In the genomic region with DNA sequence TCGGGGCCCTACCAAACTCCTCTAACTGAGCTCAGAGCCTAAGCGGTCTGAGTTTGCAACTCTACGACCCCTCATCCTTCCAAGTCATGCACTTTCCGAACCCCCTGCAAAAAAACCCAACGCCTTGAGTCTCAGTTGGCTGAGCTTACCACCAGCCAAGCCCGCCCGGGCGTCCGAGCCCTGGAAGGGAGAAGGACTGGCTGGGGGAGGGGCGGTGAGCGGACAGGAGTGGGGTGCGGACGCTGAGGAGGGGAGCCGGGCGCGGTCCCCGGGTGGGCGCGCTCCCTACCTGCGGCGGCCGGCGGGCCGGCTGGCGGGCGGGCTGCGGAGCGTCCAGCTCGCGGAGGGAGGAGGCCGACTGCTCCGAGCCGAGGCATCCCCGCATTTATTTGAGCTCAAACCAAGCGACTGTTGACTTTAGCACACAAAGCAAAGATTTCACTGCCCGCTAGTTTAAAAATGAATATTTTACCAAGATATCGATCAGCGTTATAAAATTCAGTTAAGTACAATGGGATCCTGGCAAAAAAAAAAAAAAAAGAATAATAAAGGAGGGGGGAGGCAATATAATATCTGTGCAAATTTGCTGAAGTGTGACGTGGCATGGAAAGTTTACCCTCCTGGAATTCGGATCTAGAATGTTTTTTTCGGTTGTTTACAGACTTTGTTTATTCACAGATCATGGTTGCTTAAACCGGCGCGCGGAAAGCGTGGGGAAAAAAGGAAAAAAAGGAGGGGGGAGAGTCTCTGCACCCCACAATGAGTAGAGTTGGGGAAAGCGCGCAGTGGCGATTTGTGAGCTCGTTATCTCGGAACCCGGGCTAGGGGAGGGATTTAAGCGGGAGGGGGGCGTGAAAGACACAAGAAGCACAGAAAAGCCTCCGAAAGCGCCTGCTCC, we compare ENCODE assay signal across 1 cellular context.
TF ChIP-seq lines count a peak whose summit lies in the region.

No MANE protein-coding gene starts in this region.

TF ChIP-seq in HepG2, 621 proteins besides CTCF, POLR2A, EP300 and RAD21 (continued from another document and continues in another):
- no peak; the same call in 1 of the 2 replicates for TF ChIP-seq ZBTB37 (CRISPR knock-in tag; IDR thresholded peaks at IDR 0.05)
- TF ChIP-seq NFE2L2 (IDR thresholded peaks at IDR 0.05; ENCODE audit: low read length) = 0 out of 2 replicates have a peak, but pooled peaks have one; percentile 14
- TF ChIP-seq YEATS2 (CRISPR knock-in tag; IDR thresholded peaks at IDR 0.05; ENCODE audit: borderline replicate concordance) = no peak
- 0 out of 2 replicates have a peak, but pooled peaks have one; percentile 43 for TF ChIP-seq PREB (CRISPR knock-in tag; IDR thresholded peaks at IDR 0.05)
- no peak; the same call in 1 of the 2 replicates for TF ChIP-seq ZBTB25 (CRISPR knock-in tag; IDR thresholded peaks at IDR 0.05)
- no peak for TF ChIP-seq ZNF441 (CRISPR knock-in tag; IDR thresholded peaks at IDR 0.05; ENCODE audit: borderline replicate concordance)
- TF ChIP-seq ZNF547 (CRISPR knock-in tag; IDR thresholded peaks at IDR 0.05) = no peak; the same call in none of the 2 replicates
- no peak for TF ChIP-seq ZNF136 (CRISPR knock-in tag; IDR thresholded peaks at IDR 0.05; ENCODE audit: low read depth)
- TF ChIP-seq JDP2 (CRISPR knock-in tag; IDR thresholded peaks at IDR 0.05; ENCODE audit: borderline replicate concordance) = no peak; the same call in 1 of the 2 replicates
- no peak for TF ChIP-seq MZF1 (CRISPR knock-in tag; IDR thresholded peaks at IDR 0.05; ENCODE audit: borderline replicate concordance)
- no peak for TF ChIP-seq ZNF616 (CRISPR knock-in tag; IDR thresholded peaks at IDR 0.05; ENCODE audit: low read depth)
- TF ChIP-seq RFX1 (IDR thresholded peaks at IDR 0.05) = no peak
- TF ChIP-seq ZNF142 (CRISPR knock-in tag; IDR thresholded peaks at IDR 0.05) = 0 out of 2 replicates have a peak, but pooled peaks have one; percentile 65
- TF ChIP-seq PLSCR1 (CRISPR knock-in tag; IDR thresholded peaks at IDR 0.05; ENCODE audit: borderline replicate concordance) = no peak
- TF ChIP-seq FOXK1 (CRISPR knock-in tag; IDR thresholded peaks at IDR 0.05; ENCODE audit: borderline replicate concordance, low read depth) = peak; percentile 40; the same call in 1 of the 2 replicates
- TF ChIP-seq, protein P1, sequence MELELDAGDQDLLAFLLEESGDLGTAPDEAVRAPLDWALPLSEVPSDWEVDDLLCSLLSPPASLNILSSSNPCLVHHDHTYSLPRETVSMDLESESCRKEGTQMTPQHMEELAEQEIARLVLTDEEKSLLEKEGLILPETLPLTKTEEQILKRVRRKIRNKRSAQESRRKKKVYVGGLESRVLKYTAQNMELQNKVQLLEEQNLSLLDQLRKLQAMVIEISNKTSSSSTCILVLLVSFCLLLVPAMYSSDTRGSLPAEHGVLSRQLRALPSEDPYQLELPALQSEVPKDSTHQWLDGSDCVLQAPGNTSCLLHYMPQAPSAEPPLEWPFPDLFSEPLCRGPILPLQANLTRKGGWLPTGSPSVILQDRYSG (CRISPR knock-in tag; IDR thresholded peaks at IDR 0.05) = peak; percentile 63
- TF ChIP-seq ZNF207 (IDR thresholded peaks at IDR 0.05; ENCODE audit: borderline replicate concordance) = no peak
- TF ChIP-seq CSRNP1 (CRISPR knock-in tag; IDR thresholded peaks at IDR 0.05) = peak; percentile 57; the same call in 1 of the 2 replicates
- no peak for TF ChIP-seq POGZ (CRISPR knock-in tag; IDR thresholded peaks at IDR 0.05)
- no peak; the same call in none of the 2 replicates for TF ChIP-seq ZNF709 (CRISPR knock-in tag; IDR thresholded peaks at IDR 0.05)
- TF ChIP-seq NPAS2 (CRISPR knock-in tag; IDR thresholded peaks at IDR 0.05; ENCODE audit: borderline replicate concordance) = no peak
- no peak for TF ChIP-seq ZNF530 (CRISPR knock-in tag; IDR thresholded peaks at IDR 0.05; ENCODE audit: low read depth)
- no peak; the same call in 1 of the 2 replicates for TF ChIP-seq ZNF879 (CRISPR knock-in tag; IDR thresholded peaks at IDR 0.05)
- TF ChIP-seq SATB2 (CRISPR knock-in tag; IDR thresholded peaks at IDR 0.05) = peak; percentile 86
- no peak for TF ChIP-seq U2AF2 (IDR thresholded peaks at IDR 0.05; ENCODE audit: low read depth, low read length)
- no peak for TF ChIP-seq NR2F2 (IDR thresholded peaks at IDR 0.05; ENCODE audit: borderline replicate concordance, low read depth)
- peak; percentile 89 for TF ChIP-seq FOXM1 (CRISPR knock-in tag; IDR thresholded peaks at IDR 0.05)
- no peak for TF ChIP-seq ATRX (CRISPR knock-in tag; IDR thresholded peaks at IDR 0.05; ENCODE audit: borderline replicate concordance)
- TF ChIP-seq SMC3 (IDR thresholded peaks at IDR 0.05; ENCODE audit: low read length) = no peak
- TF ChIP-seq SIX4 (CRISPR knock-in tag; IDR thresholded peaks at IDR 0.05) = peak; percentile 8; the same call in 1 of the 2 replicates
- TF ChIP-seq GLI4 (CRISPR knock-in tag; IDR thresholded peaks at IDR 0.05; ENCODE audit: borderline replicate concordance) = no peak
- TF ChIP-seq EEA1 (CRISPR knock-in tag; IDR thresholded peaks at IDR 0.05; ENCODE audit: borderline replicate concordance) = no peak
- peak; percentile 83 for TF ChIP-seq POLR2G (IDR thresholded peaks at IDR 0.05; ENCODE audit: low read depth, low read length)
- no peak for TF ChIP-seq DMAP1 (CRISPR knock-in tag; IDR thresholded peaks at IDR 0.05)
- TF ChIP-seq KAT2B (IDR thresholded peaks at IDR 0.05; ENCODE audit: borderline replicate concordance, low read depth, low read length) = no peak
- no peak; the same call in 1 of the 2 replicates for TF ChIP-seq ZNF235 (CRISPR knock-in tag; IDR thresholded peaks at IDR 0.05; ENCODE audit: borderline replicate concordance)
- TF ChIP-seq ZSCAN22 (CRISPR knock-in tag; IDR thresholded peaks at IDR 0.05) = no peak; the same call in 1 of the 2 replicates
- no peak for TF ChIP-seq RORA (CRISPR knock-in tag; IDR thresholded peaks at IDR 0.05)
- TF ChIP-seq RFXAP (CRISPR knock-in tag; IDR thresholded peaks at IDR 0.05; ENCODE audit: borderline replicate concordance) = peak; percentile 72; the same call in 1 of the 2 replicates
- no peak for TF ChIP-seq ZNF644 (CRISPR knock-in tag; IDR thresholded peaks at IDR 0.05; ENCODE audit: low read depth)
- TF ChIP-seq CEBPB (IDR thresholded peaks at IDR 0.05; ENCODE audit: borderline replicate concordance, low read depth, low read length) = peak; percentile 21; the same call in 1 of the 2 replicates
- TF ChIP-seq ZNF761 (CRISPR knock-in tag; conservative IDR thresholded peaks at IDR 0.05) = peak; percentile 61; the same call in 1 of the 2 replicates
- no peak; the same call in 1 of the 2 replicates for TF ChIP-seq ZNF335 (CRISPR knock-in tag; IDR thresholded peaks at IDR 0.05)
- TF ChIP-seq, protein P2, sequence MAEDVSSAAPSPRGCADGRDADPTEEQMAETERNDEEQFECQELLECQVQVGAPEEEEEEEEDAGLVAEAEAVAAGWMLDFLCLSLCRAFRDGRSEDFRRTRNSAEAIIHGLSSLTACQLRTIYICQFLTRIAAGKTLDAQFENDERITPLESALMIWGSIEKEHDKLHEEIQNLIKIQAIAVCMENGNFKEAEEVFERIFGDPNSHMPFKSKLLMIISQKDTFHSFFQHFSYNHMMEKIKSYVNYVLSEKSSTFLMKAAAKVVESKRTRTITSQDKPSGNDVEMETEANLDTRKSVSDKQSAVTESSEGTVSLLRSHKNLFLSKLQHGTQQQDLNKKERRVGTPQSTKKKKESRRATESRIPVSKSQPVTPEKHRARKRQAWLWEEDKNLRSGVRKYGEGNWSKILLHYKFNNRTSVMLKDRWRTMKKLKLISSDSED (CRISPR knock-in tag; IDR thresholded peaks at IDR 0.05) = 0 out of 2 replicates have a peak, but pooled peaks have one; percentile 53
- TF ChIP-seq JARID2 (CRISPR knock-in tag; IDR thresholded peaks at IDR 0.05; ENCODE audit: insufficient replicate concordance) = no peak
- TF ChIP-seq SKI (IDR thresholded peaks at IDR 0.05; ENCODE audit: partially characterized antibody) = no peak
- no peak for TF ChIP-seq GATA4 (IDR thresholded peaks at IDR 0.05; ENCODE audit: borderline replicate concordance, low read depth)
- TF ChIP-seq ZNF552 (CRISPR knock-in tag; IDR thresholded peaks at IDR 0.05; ENCODE audit: borderline replicate concordance) = no peak
